1 cellular context compared by ENCODE assay signal in the genomic region with DNA sequence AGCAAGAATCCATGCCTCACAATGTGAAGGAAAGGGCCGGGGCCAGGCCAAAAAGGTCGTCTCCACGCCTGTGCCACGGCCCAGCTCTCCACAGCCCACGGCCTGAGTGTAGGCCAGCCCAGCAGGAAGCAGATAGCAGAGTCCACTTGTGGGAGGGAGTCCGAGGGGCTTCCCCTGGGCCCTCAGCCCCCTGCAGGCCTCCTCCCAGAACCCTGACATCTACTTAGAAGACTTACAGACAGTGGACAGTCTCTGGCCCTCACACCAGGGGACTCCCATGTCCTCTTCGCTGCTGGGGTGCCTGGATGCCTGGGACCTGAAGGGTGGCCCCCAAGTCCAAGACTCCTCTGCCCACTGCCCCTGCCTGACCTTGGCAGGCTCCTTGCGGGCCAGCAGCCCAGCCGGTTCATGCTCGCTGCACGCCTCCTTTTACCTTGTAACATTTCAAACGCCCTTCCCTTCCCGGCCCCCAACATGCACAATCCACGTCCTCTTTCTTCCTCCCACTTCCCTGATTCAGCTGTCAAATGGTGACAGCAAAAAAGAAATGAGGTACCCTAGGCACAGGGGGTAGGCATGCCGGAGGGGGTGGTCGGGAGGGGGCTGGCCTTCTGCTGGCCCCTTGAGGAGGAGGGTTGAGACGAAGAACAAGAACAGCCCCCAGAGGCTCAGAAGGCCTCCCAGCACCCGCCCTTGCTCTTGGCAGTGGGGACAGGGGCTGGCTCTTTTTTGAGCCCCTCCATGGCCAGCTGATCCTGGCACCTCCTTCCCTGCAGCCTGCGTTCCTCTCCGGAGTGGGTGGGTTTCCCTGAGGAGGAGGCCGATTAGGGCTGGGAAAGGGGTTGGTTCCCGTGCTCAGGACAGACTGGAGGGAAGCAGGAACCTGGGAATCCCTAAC.
TF ChIP-seq lines count a peak whose summit lies in the region.

No MANE protein-coding gene starts in this region.

TF ChIP-seq in H1, 55 proteins besides CTCF, POLR2A, EP300 and RAD21:
- TF ChIP-seq CREB1 (IDR thresholded peaks at IDR 0.05) (no peak), KDM5A (IDR thresholded peaks at IDR 0.05; ENCODE audit: low read length) (no peak), NANOG (IDR thresholded peaks at IDR 0.05; ENCODE audit: insufficient read depth, low read depth, low read length, poor library complexity, severe bottlenecking) (no peak)
TF ChIP-seq in H1: peak in this region for 0.
